In the genomic region with DNA sequence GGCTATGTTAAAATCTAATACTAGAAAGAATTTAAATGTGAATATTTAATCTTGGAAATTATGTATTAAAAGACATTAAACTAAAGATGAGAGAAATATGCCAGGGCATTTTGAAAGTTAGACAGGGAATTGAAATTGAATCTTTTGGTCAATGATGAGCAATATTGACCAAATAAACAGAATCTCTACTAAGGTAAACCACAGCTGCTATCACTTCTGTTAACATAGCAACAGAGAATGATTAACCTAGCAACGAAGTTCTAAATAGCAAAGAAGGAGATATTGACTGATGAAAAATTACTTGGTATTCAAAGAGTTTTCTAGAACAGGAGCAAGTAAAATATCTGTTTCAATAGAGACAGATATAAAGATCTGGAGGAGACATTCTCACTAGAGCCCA, we compare ENCODE assay signal across 18 cellular contexts. TPM values are rescaled to one million over a fixed set of nuclear protein-coding genes. Genes with fewer than 3 reads are reported as not detected.
DNase-seq lines count a peak whose midpoint lies in the region; ATAC-seq and TF ChIP-seq lines count a peak whose summit lies in the region.
"Had no signal": no experiment of that assay in that cellular context is flagged by ENCODE, and none has a peak within 500 bp of the region (broad histone marks: within the 10 kb centered on the region; RNA-seq: fewer than 3 reads in every experiment).

No MANE protein-coding gene starts in this region.

- ATAC-seq in GM18517 (IDR thresholded peaks at IDR 0.05; ENCODE audit: unreplicated experiment) (peak; percentile 70), GM21390 (IDR thresholded peaks at IDR 0.05; ENCODE audit: unreplicated experiment) (peak; percentile 58), HG02981 (IDR thresholded peaks at IDR 0.05; ENCODE audit: unreplicated experiment) (peak; percentile 91), HG03521 (IDR thresholded peaks at IDR 0.05; ENCODE audit: unreplicated experiment) (peak; percentile 58)
- no peak for ATAC-seq in activated CD4-positive, CD25-positive, alpha-beta regulatory T cell treated with anti-CD3 and anti-CD28 coated beads, Interleukin-2, amount 50 U/mL, for 24 hours
- ATAC-seq: Right ventricle myocardium inferior had no signal

- H3K9me3 Mint-ChIP-seq in MCF 10A (ENCODE audit: unreplicated experiment) = no peaks in the 10 kb centered on the region
- H3K9me3 Mint-ChIP-seq: neural progenitor cell; T-helper 1 cell treated with Interleukin-12 subunit alpha and Interleukin-12 subunit beta and Interleukin-4 antibody, amounts not matched to agents 30 μg/mL and 1 μg/mL, for 36 hours had no signal

- H3K36me3 Mint-ChIP-seq in MCF 10A (ENCODE audit: insufficient read depth, unreplicated experiment) = no peaks in the 10 kb centered on the region
- H3K36me3 Mint-ChIP-seq: neural progenitor cell had no signal

- no peak for DNase-seq in NCI-H1105 (lab: John Stamatoyannopoulos, UW)
- DNase-seq in NCI-H82 treated with DMSO at 0.1 percent for 48 hours (lab: John Stamatoyannopoulos, UW; ENCODE audit: unreplicated experiment) = no peak
- no peak for DNase-seq in MCF 10A (ENCODE audit: unreplicated experiment)
- DNase-seq: activated CD4-positive, CD25-positive, alpha-beta regulatory T cell; activated naive CD4-positive, alpha-beta T cell; cortex of kidney; NCI-H1092 treated with DMSO at 0.1 percent for 48 hours; NCI-H2171 had no signal

- intact Hi-C loops in MCF 10A (cut with micrococcal nuclease) = no loop called here

- H3K27ac Mint-ChIP-seq in MCF 10A (ENCODE audit: low read depth, unreplicated experiment) = no peak overlapping the region
- H3K27ac Mint-ChIP-seq: neural progenitor cell; T-helper 1 cell treated with Interleukin-12 subunit alpha and Interleukin-12 subunit beta and Interleukin-4 antibody, amounts not matched to agents 30 μg/mL and 1 μg/mL, for 36 hours had no signal

- BruUV-seq in MCF 10A (replicated peaks; lab: Mats Ljungman, UMichigan) = no TSS peak

- CTCF ChIA-PET in MCF 10A (lab: Yijun Ruan, JAX) = interaction anchor here (0.8 kb wide), 1 partner anchor 17 kb away, joined by 3 read pairs; no protein-coding TSS in a partner anchor

- H3K27me3 Mint-ChIP-seq in MCF 10A (ENCODE audit: insufficient read depth, unreplicated experiment) = peaks cover 44% of the 10 kb centered on the region

- POLR2A ChIA-PET in MCF 10A (lab: Yijun Ruan, JAX) = no interaction called here

- no peaks in the 10 kb centered on the region for H3K4me1 Mint-ChIP-seq in MCF 10A (ENCODE audit: insufficient read depth, unreplicated experiment)
- H3K4me1 Mint-ChIP-seq: neural progenitor cell had no signal

- no peak overlapping the region for H3K4me3 Mint-ChIP-seq in MCF 10A (ENCODE audit: unreplicated experiment)
- H3K4me3 Mint-ChIP-seq: neural progenitor cell; T-helper 1 cell treated with Interleukin-12 subunit alpha and Interleukin-12 subunit beta and Interleukin-4 antibody, amounts not matched to agents 30 μg/mL and 1 μg/mL, for 36 hours had no signal

- no peak for TF ChIP-seq CTCF in MCF 10A (IDR thresholded peaks at IDR 0.05; ENCODE audit: unreplicated experiment)

RNA-seq across cellular contexts. Expression of a gene that starts 45.2 kb away (rescaled TPM):
- not detected in 2 replicates for total RNA-seq in MCF 10A (2022)
- total RNA-seq: H1, lung microvascular endothelial cell had no signal

Comparison
In these comparisons a context has a peak if more than half of its experiments do, and no peak if none do; other contexts are left out.
1. ATAC-seq: peak in GM18517 (single experiment), GM21390 (single experiment), HG02981 (single experiment) and HG03521 (single experiment); none in activated CD4-positive, CD25-positive, alpha-beta regulatory T cell treated with anti-CD3 and anti-CD28 coated beads, Interleukin-2, amount 50 U/mL, for 24 hours (0 of 2).